In the genomic region with DNA sequence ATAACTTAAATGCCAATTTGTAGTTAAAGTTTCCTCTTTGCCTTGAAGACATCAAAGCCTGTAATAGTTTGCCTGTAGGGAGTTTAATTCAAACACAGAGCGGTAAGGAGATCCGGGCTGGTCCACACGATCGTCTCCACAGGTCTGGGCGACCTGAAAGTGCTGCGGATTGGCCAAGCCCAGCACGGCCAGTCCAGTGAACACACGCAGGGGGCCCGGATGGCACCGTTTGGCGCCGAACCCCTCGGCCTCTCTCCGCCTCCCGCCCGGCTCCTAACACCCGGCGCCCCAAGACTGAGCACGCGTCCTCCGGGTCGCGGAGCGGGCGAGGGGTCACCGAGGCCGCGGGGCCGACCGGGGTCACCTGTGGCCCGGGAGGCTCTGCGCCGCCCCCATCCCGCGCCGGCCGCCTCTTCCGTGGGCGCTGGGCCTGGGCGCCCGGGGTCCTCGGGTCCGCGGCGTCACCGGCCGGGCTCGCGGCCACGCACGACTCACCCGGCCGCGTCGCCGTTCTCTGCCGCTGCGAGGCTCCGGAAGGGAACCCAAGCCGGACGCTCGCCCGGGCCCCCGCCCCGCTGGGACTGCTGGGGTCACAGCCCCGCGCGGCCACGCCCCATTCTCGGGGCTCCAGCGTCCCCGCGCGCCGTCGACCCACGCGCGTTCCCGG, we compare ENCODE assay signal across 8 cellular contexts. TPM values are rescaled to one million over a fixed set of nuclear protein-coding genes. Genes with fewer than 3 reads are reported as not detected.
DNase-seq lines count a peak whose midpoint lies in the region; ATAC-seq, FAIRE-seq and TF ChIP-seq lines count a peak whose summit lies in the region.

No MANE protein-coding gene starts in this region.

- H3K4me1 ChIP-seq in BLaER1 treated with 17β-estradiol and CSF1 and Interleukin-3, amounts not matched to agents 10 nM and 100 nM, result peaks cover 5 to 30% (median 16%) of the 10 kb centered on the region in 10 experiments; a peak in 18 of 20 replicates
- peaks cover 22% of the 10 kb centered on the region for H3K4me1 ChIP-seq in skeletal muscle satellite cell (ENCODE audit: control insufficient read depth, insufficient read depth, low read length)

- peak; percentile 60 for DNase-seq in HTR-8/SVneo (ENCODE audit: insufficient read length, low spot score)
- peak; percentile 76 for DNase-seq in WERI-Rb-1
- DNase-seq in caudate nucleus (lab: John Stamatoyannopoulos, UW), result peak in 53 of 61 donors; percentile 37 to 89 (median 70)
- peak; percentile 61 for DNase-seq in iris pigment epithelial cell (ENCODE audit: low read depth)
- DNase-seq in pons (ENCODE audit: low spot score), result no peak

- H3K9ac ChIP-seq in BLaER1 treated with 17β-estradiol and CSF1 and Interleukin-3, amounts not matched to agents 10 nM and 100 nM, result peak overlapping the region; percentile 33 to 91 (median 60); a peak in 20 of 22 replicates
- peak overlapping the region; percentile 86 for H3K9ac ChIP-seq in skeletal muscle satellite cell (ENCODE audit: low read depth, low read length)

- TF ChIP-seq CTCF in WERI-Rb-1 (IDR thresholded peaks at IDR 0.05; ENCODE audit: low read depth, low read length), result no peak

- peak overlapping the region in 5 of 11 experiments; percentile 35 to 85 (median 72); a peak in 9 of 22 replicates for H3K27ac ChIP-seq in BLaER1 treated with 17β-estradiol and CSF1 and Interleukin-3, amounts not matched to agents 10 nM and 100 nM
- H3K27ac ChIP-seq in WERI-Rb-1 (peak overlapping the region; percentile 71), caudate nucleus (ENCODE audit: low read depth, low read length) (peak overlapping the region; percentile 94)

- no peak for ATAC-seq in HG02852 (IDR thresholded peaks at IDR 0.05; ENCODE audit: unreplicated experiment)

- peak overlapping the region; percentile 53 to 89 (median 66) for H3K4me3 ChIP-seq in BLaER1 treated with 17β-estradiol and CSF1 and Interleukin-3, amounts not matched to agents 10 nM and 100 nM
- H3K4me3 ChIP-seq in WERI-Rb-1 (ENCODE audit: low read depth, low read length), result peak overlapping the region; percentile 76
- H3K4me3 ChIP-seq in skeletal muscle satellite cell (ENCODE audit: low read length), result peak overlapping the region; percentile 73

- H3K9me3 ChIP-seq in BLaER1 treated with 17β-estradiol and CSF1 and Interleukin-3, amounts not matched to agents 10 nM and 100 nM (replicated peaks in 1 of 11), result peaks cover 0 to 27% (median 17%) of the 10 kb centered on the region in 11 experiments; a peak in 20 of 22 replicates
- H3K9me3 ChIP-seq in WERI-Rb-1 (ENCODE audit: severe bottlenecking), result peaks cover 3% of the 10 kb centered on the region
- no peaks in the 10 kb centered on the region for H3K9me3 ChIP-seq in skeletal muscle satellite cell (replicated peaks; ENCODE audit: low read length)

- peaks cover 0 to 20% (median 0%) of the 10 kb centered on the region in 11 experiments; a peak in 3 of 22 replicates for H3K36me3 ChIP-seq in BLaER1 treated with 17β-estradiol and CSF1 and Interleukin-3, amounts not matched to agents 10 nM and 100 nM
- H3K36me3 ChIP-seq in WERI-Rb-1 (no peaks in the 10 kb centered on the region), skeletal muscle satellite cell (ENCODE audit: insufficient read depth, low read length) (peaks cover 7% of the 10 kb centered on the region)

- peak overlapping the region; percentile 83 to 99 (median 96) for H3K4me2 ChIP-seq in BLaER1 treated with 17β-estradiol and CSF1 and Interleukin-3, amounts not matched to agents 10 nM and 100 nM
- peak overlapping the region; percentile 86 for H3K4me2 ChIP-seq in skeletal muscle satellite cell (ENCODE audit: low read length)

- FAIRE-seq in HTR-8/SVneo (lab: Jason Lieb, UNC), result no peak

- peaks cover 41 to 99% (median 94%) of the 10 kb centered on the region in 11 experiments for H3K27me3 ChIP-seq in BLaER1 treated with 17β-estradiol and CSF1 and Interleukin-3, amounts not matched to agents 10 nM and 100 nM
- H3K27me3 ChIP-seq in WERI-Rb-1 (ENCODE audit: insufficient read depth, low read depth, severe bottlenecking), result no peaks in the 10 kb centered on the region
- H3K27me3 ChIP-seq in skeletal muscle satellite cell (ENCODE audit: control insufficient read depth, insufficient read depth, low read length), result no peaks in the 10 kb centered on the region

- H4K20me1 ChIP-seq in BLaER1 treated with 17β-estradiol and CSF1 and Interleukin-3, amounts not matched to agents 10 nM and 100 nM, result peaks cover 0 to 19% (median 0%) of the 10 kb centered on the region in 11 experiments; a peak in 6 of 22 replicates

RNA-seq across cellular contexts. Expression of gene SERPINB6, which starts 0.5 kb away (rescaled TPM):
- 81.6 and 82.6 TPM in 2 replicates for total RNA-seq in skeletal muscle satellite cell (2012; rRNA removed)

RNA-seq across cellular contexts. Expression of gene NQO2, which starts 28.8 kb away (rescaled TPM):
- 47.2 and 47.7 TPM in 2 replicates for total RNA-seq in skeletal muscle satellite cell (2012; rRNA removed)
